Comparison of ENCODE assay signal across 3 cellular contexts in the genomic region with DNA sequence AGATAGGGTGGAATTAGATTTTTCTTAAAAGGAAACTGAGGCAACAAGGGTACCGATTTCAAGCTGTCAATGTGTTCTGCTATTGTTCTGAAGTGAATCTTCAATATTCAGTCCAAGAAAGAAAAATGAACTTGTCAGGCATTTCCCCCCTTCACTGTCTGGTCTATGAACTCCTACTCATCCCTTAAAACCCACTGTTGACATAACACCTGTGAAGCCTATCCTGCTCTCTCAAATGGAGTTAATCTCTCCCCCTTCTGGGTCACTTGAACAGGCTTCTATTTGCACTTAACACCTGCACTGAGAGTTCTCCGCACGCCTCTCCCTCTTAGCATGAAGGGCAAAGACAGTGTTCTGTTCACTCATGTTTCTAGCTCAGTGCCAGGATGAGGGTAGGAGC.
"Had no signal": no experiment of that assay in that cellular context is flagged by ENCODE, and none has a peak within 500 bp of the region (broad histone marks: within the 10 kb centered on the region; RNA-seq: fewer than 3 reads in every experiment).

No MANE protein-coding gene starts in this region.

- H3K4me3 ChIP-seq: GM12878 had no signal

- ATAC-seq: GM12878 had no signal

- DNase-seq: GDM1, GF-D8 had no signal
